10 cellular contexts compared by ENCODE assay signal in genomic region chr3:12886106-12886679, GRCh38. TPM values are rescaled to one million over a fixed set of nuclear protein-coding genes. Genes with fewer than 3 reads are reported as not detected.
A peak's percentile ranks its signal among the peaks of the same experiment; 100 is the strongest.
DNase-seq lines count a peak whose midpoint lies in the region; ATAC-seq and TF ChIP-seq lines count a peak whose summit lies in the region.
"Had no signal": no experiment of that assay in that cellular context is flagged by ENCODE, and none has a peak within 500 bp of the region (broad histone marks: within the 10 kb centered on the region; RNA-seq: fewer than 3 reads in every experiment).

No MANE protein-coding gene starts in this region.

- no peak overlapping the region for H3K4me3 ChIP-seq in SU-DHL-6 (ENCODE audit: insufficient read depth, low read length, poor library complexity, severe bottlenecking)
- peak overlapping the region; percentile 39 to 56 (median 47) for H3K4me3 ChIP-seq in skeletal muscle tissue (ENCODE audit: low read length in 3 of 3)

- no peak for TF ChIP-seq POLR2A in GM18505 (IDR thresholded peaks at IDR 0.05; ENCODE audit: borderline replicate concordance, extremely low read depth, insufficient read depth, insufficient read length)

- no peaks in the 10 kb centered on the region for H3K9me2 ChIP-seq in SU-DHL-6 (replicated peaks; ENCODE audit: insufficient read depth, low read length)

- peak overlapping the region; percentile 18 for H3K4me2 ChIP-seq in SU-DHL-6 (ENCODE audit: low read depth, low read length, poor library complexity, severe bottlenecking)

- H3K9me3 ChIP-seq in SU-DHL-6 (ENCODE audit: insufficient read depth, low read length) (no peaks in the 10 kb centered on the region), skeletal muscle tissue (ENCODE audit: control insufficient read depth in 3 of 3, low read length in 3 of 3) (no peaks in the 10 kb centered on the region)

- no peak for TF ChIP-seq CTCF in SU-DHL-6 (IDR thresholded peaks at IDR 0.05; ENCODE audit: insufficient read depth, low read length, poor library complexity, severe bottlenecking)

- H3K4me1 ChIP-seq in skeletal muscle tissue (ENCODE audit: control insufficient read depth in 3 of 3, insufficient read depth in 3 of 3, low read length in 3 of 3) = peaks cover 32 to 35% (median 34%) of the 10 kb centered on the region in 3 donors

- ATAC-seq in GM18505 (IDR thresholded peaks at IDR 0.05; ENCODE audit: unreplicated experiment) (peak; percentile 49), GM21576 (IDR thresholded peaks at IDR 0.05; ENCODE audit: unreplicated experiment) (peak; percentile 59), HG02884 (IDR thresholded peaks at IDR 0.05; ENCODE audit: unreplicated experiment) (no peak)
- ATAC-seq: Panc1 had no signal

- H3K27ac ChIP-seq in SU-DHL-6 (ENCODE audit: low read depth, low read length) = no peak overlapping the region
- H3K27ac ChIP-seq in skeletal muscle tissue (ENCODE audit: low read depth, low read length) = no peak overlapping the region
- H3K27ac ChIP-seq: brain microvascular endothelial cell had no signal

- H3K27me3 ChIP-seq in SU-DHL-6 (ENCODE audit: low read length) = no peaks in the 10 kb centered on the region
- H3K27me3 ChIP-seq in skeletal muscle tissue (ENCODE audit: control insufficient read depth in 3 of 3, insufficient read depth in 3 of 3, low read length in 3 of 3) = peaks cover 0 to 2% (median 0%) of the 10 kb centered on the region in 3 donors

- H3K36me3 ChIP-seq in SU-DHL-6 (ENCODE audit: low read length) (no peaks in the 10 kb centered on the region), skeletal muscle tissue (ENCODE audit: control insufficient read depth in 3 of 3, insufficient read depth in 3 of 3, low read length in 3 of 3) (no peaks in the 10 kb centered on the region)
- H3K36me3 ChIP-seq: brain microvascular endothelial cell had no signal

- DNase-seq in NCI-H446 treated with DMSO at 0.1 percent for 48 hours (lab: John Stamatoyannopoulos, UW) (no peak), DMS53 treated with DMSO at 0.1 percent for 48 hours (lab: John Stamatoyannopoulos, UW; ENCODE audit: unreplicated experiment) (no peak), amygdala (lab: John Stamatoyannopoulos, UW) (no peak)
- DNase-seq: brain microvascular endothelial cell had no signal

- H2AFZ ChIP-seq in SU-DHL-6 (ENCODE audit: low read depth, low read length, severe bottlenecking) = no peak overlapping the region

- no peaks in the 10 kb centered on the region for H3K79me2 ChIP-seq in SU-DHL-6 (ENCODE audit: insufficient read depth, low read length)

- H3K9ac ChIP-seq in SU-DHL-6 (ENCODE audit: low read length) = no peak overlapping the region
- peak overlapping the region in 1 of 3 donors; percentile 55 for H3K9ac ChIP-seq in skeletal muscle tissue (ENCODE audit: low read depth in 1 of 3, low read length in 3 of 3)

- H3F3A ChIP-seq in SU-DHL-6 (ENCODE audit: insufficient read depth) = no peaks in the 10 kb centered on the region

- no peaks in the 10 kb centered on the region for H4K20me1 ChIP-seq in SU-DHL-6 (ENCODE audit: low read depth, low read length)

RNA-seq across cellular contexts. Expression of gene RPL32, which starts 44.8 kb away (rescaled TPM):
- total RNA-seq in skeletal muscle tissue = 1,978 TPM
